ENCODE assay signal across 9 cellular contexts in genomic region chr2:161250864-161251436, GRCh38. TPM values are rescaled to one million over a fixed set of nuclear protein-coding genes. Genes with fewer than 3 reads are reported as not detected.
DNase-seq lines count a peak whose midpoint lies in the region; ATAC-seq, FAIRE-seq and TF ChIP-seq lines count a peak whose summit lies in the region.
"Had no signal": no experiment of that assay in that cellular context is flagged by ENCODE, and none has a peak within 500 bp of the region (broad histone marks: within the 10 kb centered on the region; RNA-seq: fewer than 3 reads in every experiment).

No MANE protein-coding gene starts in this region.

- intact Hi-C loops in HepG2 (cut with micrococcal nuclease; ENCODE audit: unreplicated experiment): loop anchor here (1.0 to 10.0 kb wide), 3 partner anchors 22 to 694 kb away; no protein-coding TSS in a partner anchor

- no peaks in the 10 kb centered on the region for H3K79me2 ChIP-seq in HepG2 (ENCODE audit: insufficient read depth, low read length)

- 0% methylated on average over 2 of the region's 2 CpGs for WGBS in HepG2 (ENCODE audit: low lambda C conversion rate)

- peak; percentile 51 for TF ChIP-seq RAD21 in HepG2 (CRISPR knock-in tag; IDR thresholded peaks at IDR 0.05)

- no peak overlapping the region for H3K4me2 ChIP-seq in HepG2 (ENCODE audit: low read depth, low read length)

- TF ChIP-seq EP300 in HepG2 (IDR thresholded peaks at IDR 0.05; ENCODE audit: low read depth in 2 of 2, low read length in 2 of 2) (no peak), HepG2 (CRISPR knock-in tag; IDR thresholded peaks at IDR 0.05; ENCODE audit: borderline replicate concordance) (no peak)

- no peaks in the 10 kb centered on the region for H3K4me1 ChIP-seq in HepG2 (ENCODE audit: insufficient read depth, low read length)

- TF ChIP-seq POLR2A in GM18505 (IDR thresholded peaks at IDR 0.05; ENCODE audit: borderline replicate concordance, extremely low read depth, insufficient read depth, insufficient read length) (no peak), HepG2 (IDR thresholded peaks at IDR 0.05; ENCODE audit: insufficient read depth in 1 of 2, low read depth in 2 of 2, low read length in 2 of 2) (no peak)

- in situ Hi-C loops in HepG2 (cut with HindIII; ENCODE audit: extremely low pct_ligation_motif_present, low pct_unique_long_range_greater_than_20kb): loop anchor here (25.0 kb wide), 2 partner anchors 311 to 686 kb away; no protein-coding TSS in a partner anchor

- no TSS peak for BruUV-seq in HepG2 (replicated peaks; lab: Mats Ljungman, UMichigan)

- no peak overlapping the region for H3K4me3 ChIP-seq in HepG2 (replicated peaks in 1 of 3; ENCODE audit: insufficient read depth in 1 of 3, low read depth in 2 of 3, low read length in 3 of 3)
- H3K4me3 ChIP-seq: skin epidermis had no signal

- FAIRE-seq in HepG2 (lab: Jason Lieb, UNC): peak; percentile 63

- DNase-seq in NCI-H2196 (lab: John Stamatoyannopoulos, UW; ENCODE audit: unreplicated experiment) (peak; percentile 69), amniotic stem cell (lab: John Stamatoyannopoulos, UW) (peak; percentile 21), HepG2 (ENCODE audit: low spot score) (peak; percentile 74), cortex of kidney (lab: John Stamatoyannopoulos, UW) (no peak)

- no peaks in the 10 kb centered on the region for H4K20me1 ChIP-seq in HepG2 (ENCODE audit: insufficient read depth, low read length)

- POLR2A ChIA-PET in HepG2 (lab: Yijun Ruan, JAX): no interaction called here

- H3K9ac ChIP-seq in HepG2 (ENCODE audit: insufficient read depth, low read depth, low read length): no peak overlapping the region

- H3K27me3 ChIP-seq in HepG2 (ENCODE audit: control insufficient read depth in 1 of 2, insufficient read depth in 2 of 2, low read length in 2 of 2): peaks cover 0 to 2% of the 10 kb centered on the region in 2 experiments; a peak in 2 of 5 replicates

- CTCF ChIA-PET in HepG2 (lab: Yijun Ruan, JAX; ENCODE audit: low intra/inter-chr PET ratio, low total read pairs): interaction anchor here (0.7 to 4.5 kb wide), 4 partner anchors 18 to 695 kb away, joined by 3 to 39 read pairs (median 4); no protein-coding TSS in a partner anchor

- H3K36me3 ChIP-seq in HepG2 (replicated peaks in 1 of 2; ENCODE audit: control insufficient read depth in 1 of 2, insufficient read depth in 2 of 2, low read length in 2 of 2): no peaks in the 10 kb centered on the region

- H3K9me3 ChIP-seq in HepG2 (ENCODE audit: low read length): no peaks in the 10 kb centered on the region

- ATAC-seq in GM18505 (IDR thresholded peaks at IDR 0.05; ENCODE audit: unreplicated experiment): peak; percentile 78
- peak; percentile 64 for ATAC-seq in HG03066 (IDR thresholded peaks at IDR 0.05; ENCODE audit: low read depth, unreplicated experiment)
- ATAC-seq in HepG2: peak; percentile 97
- ATAC-seq in HG03039 (IDR thresholded peaks at IDR 0.05; ENCODE audit: unreplicated experiment): no peak

- H3K27ac ChIP-seq in C4-2B (no peak overlapping the region), HepG2 (ENCODE audit: extremely low read length, insufficient read depth, low read length) (no peak overlapping the region)
- H3K27ac ChIP-seq: skin epidermis had no signal

- TF ChIP-seq CTCF in C4-2B (conservative IDR thresholded peaks at IDR 0.05) (peak; percentile 84), HepG2 (CRISPR knock-in tag; IDR thresholded peaks at IDR 0.05) (peak; percentile 89)

- no peak overlapping the region for H2AFZ ChIP-seq in HepG2 (ENCODE audit: low read length)

TF ChIP-seq in HepG2, 621 proteins besides CTCF, POLR2A, EP300 and RAD21 (continues in another document):
- TF ChIP-seq KLF16 (CRISPR knock-in tag; IDR thresholded peaks at IDR 0.05): peak in 1 of 2 experiments; percentile 43; a peak in 1 of 4 replicates
- TF ChIP-seq TEAD3 (CRISPR knock-in tag; optimal IDR thresholded peaks at IDR 0.05; ENCODE audit: borderline replicate concordance): peak; percentile 46
- TF ChIP-seq THAP11 (CRISPR knock-in tag; IDR thresholded peaks at IDR 0.05): peak; percentile 40; the same call in 1 of the 2 replicates
- TF ChIP-seq ZNF143 (CRISPR knock-in tag; IDR thresholded peaks at IDR 0.05): no peak
- TF ChIP-seq ZNF407 (CRISPR knock-in tag; IDR thresholded peaks at IDR 0.05; ENCODE audit: not compliant biosample characterization): no peak
- 0 out of 2 replicates have a peak, but pooled peaks have one; percentile 5 for TF ChIP-seq FOXA3 (CRISPR knock-in tag; IDR thresholded peaks at IDR 0.05)

RNA-seq across cellular contexts. Expression of gene PSMD14, which starts 57.3 kb away (rescaled TPM):
- 149 and 231 TPM in 2 replicates for total RNA-seq in HepG2 (2016; rRNA removed; fragmentation: Illumina TruSeq; extraction: Trizol)
- total RNA-seq in HepG2 (2016; cell fraction: cytosol; rRNA removed; fragmentation: Illumina TruSeq; extraction: Trizol; ENCODE audit: low read depth): 39.6 and 43.9 TPM in 2 replicates
- total RNA-seq in HepG2 (2016; cell fraction: insoluble cytoplasmic fraction; rRNA removed; fragmentation: Illumina TruSeq; extraction: Trizol): 153 and 232 TPM in 2 replicates
- 53.1 and 54.7 TPM in 2 replicates for total RNA-seq in HepG2 (2016; cell fraction: membrane; rRNA removed; fragmentation: Illumina TruSeq; extraction: Trizol)
- 116 and 118 TPM in 2 replicates for total RNA-seq in HepG2 (2016; cell fraction: nucleus; rRNA removed; fragmentation: Illumina TruSeq; extraction: Trizol)
- 40.8 and 60.6 TPM in 2 replicates for polyA plus RNA-seq in HepG2 (2011; rRNA removed)
- 29.9 and 42.7 TPM in 2 replicates for polyA plus RNA-seq in HepG2 (2011; cell fraction: cytosol; rRNA removed)
- 12.9 and 15.9 TPM in 2 replicates for polyA plus RNA-seq in HepG2 (2011; cell fraction: nucleus; rRNA removed)
- polyA plus RNA-seq in HepG2 (2012): 64.5 and 66.6 TPM in 2 replicates
- 24.0 and 25.1 TPM in 2 replicates for polyA plus RNA-seq in HepG2 (2016; cell fraction: cytosol; fragmentation: Illumina TruSeq; extraction: Trizol; ENCODE audit: low read depth)
- polyA plus RNA-seq in HepG2 (2016; cell fraction: insoluble cytoplasmic fraction; fragmentation: Illumina TruSeq; extraction: Trizol; ENCODE audit: low read depth): 189 and 200 TPM in 2 replicates
- 30.2 and 33.4 TPM in 2 replicates for polyA plus RNA-seq in HepG2 (2016; cell fraction: membrane; fragmentation: Illumina TruSeq; extraction: Trizol; ENCODE audit: low read depth)
- polyA plus RNA-seq in HepG2 (2016; cell fraction: nucleus; fragmentation: Illumina TruSeq; extraction: Trizol; ENCODE audit: insufficient read depth, low read depth): 70.5 and 71.9 TPM in 2 replicates
- polyA minus RNA-seq in HepG2 (2011; rRNA and poly(A)+ RNA removed; ENCODE audit: low replicate concordance): 13.9 and 20.3 TPM in 2 replicates
- polyA minus RNA-seq in HepG2 (2011; cell fraction: cytosol; rRNA and poly(A)+ RNA removed): 25.6 and 31.3 TPM in 2 replicates
- 114 and 131 TPM in 2 replicates for polyA minus RNA-seq in HepG2 (2011; cell fraction: nucleus; rRNA and poly(A)+ RNA removed)
